ENCODE assay signal across 22 cellular contexts in the genomic region with DNA sequence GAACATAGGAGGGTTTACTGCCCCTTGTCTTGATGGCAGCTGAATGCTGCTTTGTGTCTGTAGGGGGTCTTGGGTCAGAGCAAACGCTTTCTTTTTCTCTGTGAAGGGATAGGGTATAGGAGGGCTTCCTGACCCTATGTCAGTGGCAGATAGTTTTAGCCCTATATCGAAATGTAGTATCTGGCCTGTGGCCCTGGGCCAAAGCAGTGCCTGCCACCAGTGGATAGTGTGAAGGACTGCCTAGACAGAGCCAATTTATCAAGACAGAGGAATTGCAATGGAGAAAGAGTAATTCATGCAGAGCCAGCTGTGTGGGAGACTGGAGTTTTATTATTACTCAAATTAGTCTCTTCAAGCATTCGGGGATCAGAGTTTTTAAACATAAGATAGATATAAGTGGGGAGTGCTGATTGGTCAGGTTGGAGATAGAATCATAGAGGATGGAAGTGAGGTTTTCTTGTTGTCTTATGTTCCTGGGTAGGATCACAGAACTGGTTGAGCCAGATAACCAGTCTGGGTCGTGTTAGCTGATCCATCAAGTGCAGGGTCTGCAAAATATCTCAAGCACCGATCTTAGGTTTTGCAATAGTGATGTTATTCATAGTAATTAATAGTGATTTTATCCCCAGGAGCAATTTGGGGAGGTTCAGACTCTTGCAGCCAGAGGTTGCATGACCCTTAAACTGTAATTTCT.
"Had no signal": no experiment of that assay in that cellular context is flagged by ENCODE, and none has a peak within 500 bp of the region (broad histone marks: within the 10 kb centered on the region; RNA-seq: fewer than 3 reads in every experiment).

No MANE protein-coding gene starts in this region.

- H3K36me3 ChIP-seq: brain microvascular endothelial cell, esophagus muscularis mucosa, gastrocnemius medialis, thoracic aorta, upper lobe of right lung had no signal

- ATAC-seq: activated CD4-positive, alpha-beta T cell treated with anti-CD3 and anti-CD28 coated beads for 36 hours; activated naive CD4-positive, alpha-beta T cell treated with anti-CD3 and anti-CD28 coated beads, Interleukin-2, amount 50 U/mL, for 72 hours; activated T-helper 17 cell treated with anti-CD3 and anti-CD28 coated beads, Interleukin-2, amount 50 U/mL, for 72 hours; gastrocnemius medialis; left cardiac atrium; upper lobe of right lung had no signal

- H3K4me3 Mint-ChIP-seq: activated CD4-positive, alpha-beta T cell treated with anti-CD3 and anti-CD28 coated beads for 36 hours; activated T-cell treated with anti-CD3 and anti-CD28 coated beads, Interleukin-2, amount 50 U/mL, for 24 hours; activated T-helper 17 cell treated with anti-CD3 and anti-CD28 coated beads, Interleukin-2, amount 50 U/mL, for 72 hours; naive B cell; neural crest cell had no signal

- H3K4me1 ChIP-seq: ascending aorta had no signal

- H3K27ac ChIP-seq: ascending aorta, brain microvascular endothelial cell, esophagus muscularis mucosa, gastrocnemius medialis, spleen, thoracic aorta, upper lobe of right lung had no signal

- H3K4me3 ChIP-seq: ascending aorta, esophagus muscularis mucosa, gastrocnemius medialis, spleen, thoracic aorta, upper lobe of right lung had no signal

- H3K27me3 ChIP-seq: ascending aorta, brain microvascular endothelial cell, esophagus muscularis mucosa, gastrocnemius medialis, spleen, upper lobe of right lung had no signal

- H3K4me1 Mint-ChIP-seq: activated T-helper 17 cell treated with anti-CD3 and anti-CD28 coated beads, Interleukin-2, amount 50 U/mL, for 72 hours had no signal

- DNase-seq: activated CD4-positive, alpha-beta T cell treated with anti-CD3 and anti-CD28 coated beads for 36 hours; activated CD4-positive, alpha-beta T cell treated with anti-CD3 and anti-CD28 coated beads, Interleukin-2, amount 50 U/mL, for 4 hours; activated CD8-positive, alpha-beta memory T cell treated with anti-CD3 and anti-CD28 coated beads for 24 hours; activated CD8-positive, alpha-beta memory T cell treated with anti-CD3 and anti-CD28 coated beads, Interleukin-2, amount 50 U/mL, for 4 hours; activated T-cell treated with anti-CD3 and anti-CD28 coated beads, Interleukin-2, amount 50 U/mL, for 24 hours; brain microvascular endothelial cell; effector memory CD4-positive, alpha-beta T cell; gastrocnemius medialis; left cardiac atrium; mesenchymal stem cell; naive B cell; spleen; stimulated activated CD4-positive, alpha-beta T cell treated with anti-CD3 and anti-CD28 coated beads, Interleukin-4, amount 100 ng/mL, for 1 hour; stimulated activated naive CD4-positive, alpha-beta T cell treated with Interleukin-2 at 50 U/mL for 16 hours; T-helper 1 cell; upper lobe of right lung had no signal

- H3K27ac Mint-ChIP-seq: activated CD4-positive, alpha-beta T cell treated with anti-CD3 and anti-CD28 coated beads for 36 hours; activated naive CD4-positive, alpha-beta T cell treated with anti-CD3 and anti-CD28 coated beads, Interleukin-2, amount 50 U/mL, for 72 hours; activated T-cell treated with anti-CD3 and anti-CD28 coated beads, Interleukin-2, amount 50 U/mL, for 24 hours; activated T-helper 17 cell treated with anti-CD3 and anti-CD28 coated beads, Interleukin-2, amount 50 U/mL, for 72 hours had no signal

- H3K9me3 Mint-ChIP-seq: activated T-cell treated with anti-CD3 and anti-CD28 coated beads, Interleukin-2, amount 50 U/mL, for 24 hours; activated T-helper 17 cell treated with anti-CD3 and anti-CD28 coated beads, Interleukin-2, amount 50 U/mL, for 72 hours; naive B cell; neural crest cell had no signal

- H3K27me3 Mint-ChIP-seq: activated CD4-positive, alpha-beta T cell treated with anti-CD3 and anti-CD28 coated beads for 36 hours; activated T-cell treated with anti-CD3 and anti-CD28 coated beads, Interleukin-2, amount 50 U/mL, for 24 hours; activated T-helper 17 cell treated with anti-CD3 and anti-CD28 coated beads, Interleukin-2, amount 50 U/mL, for 72 hours; naive B cell had no signal

- H3K9me3 ChIP-seq: ascending aorta, esophagus muscularis mucosa, gastrocnemius medialis, spleen, thoracic aorta, upper lobe of right lung had no signal
